ENCODE assay signal across 20 cellular contexts in genomic region chr1:38151399-38151798, GRCh38.
DNase-seq lines count a peak whose midpoint lies in the region; ATAC-seq and TF ChIP-seq lines count a peak whose summit lies in the region.
"Had no signal": no experiment of that assay in that cellular context is flagged by ENCODE, and none has a peak within 500 bp of the region (broad histone marks: within the 10 kb centered on the region; RNA-seq: fewer than 3 reads in every experiment).

No MANE protein-coding gene starts in this region.

- TF ChIP-seq POLR2A in NB4 (IDR thresholded peaks at IDR 0.05; ENCODE audit: extremely low read depth, insufficient read length) = no peak

- H3K36me3 ChIP-seq in aorta (ENCODE audit: control insufficient read depth in 1 of 2, insufficient read depth in 2 of 2, low read length in 1 of 2) (no peaks in the 10 kb centered on the region), endodermal cell (ENCODE audit: control insufficient read depth, insufficient read depth, low read length) (no peaks in the 10 kb centered on the region)
- H3K36me3 ChIP-seq: adrenal gland, esophagus muscularis mucosa, SJSA1 had no signal

- peak; percentile 28 for DNase-seq in DMS79 (lab: John Stamatoyannopoulos, UW)
- DNase-seq in NB4 (ENCODE audit: low read depth) = peak; percentile 41
- peak; percentile 42 to 83 for DNase-seq in NCI-H524 (lab: John Stamatoyannopoulos, UW)
- peak; percentile 71 for DNase-seq in germinal center (ENCODE audit: low spot score)
- DNase-seq in aorta = no peak
- DNase-seq in activated CD8-positive, alpha-beta T cell treated with anti-CD3 and anti-CD28 coated beads for 36 hours = no peak
- DNase-seq in NCI-H2227 treated with DMSO at 0.1 percent for 48 hours (lab: John Stamatoyannopoulos, UW) = no peak
- no peak for DNase-seq in endodermal cell
- DNase-seq: activated effector memory CD4-positive, alpha-beta T cell treated with Interleukin-2 at 50 U/mL for 16 hours; adrenal gland; Caco-2; dorsolateral prefrontal cortex; head of caudate nucleus; naive B cell; PC-3; stimulated activated CD4-positive, alpha-beta T cell treated with anti-CD3 and anti-CD28 coated beads, Interleukin-2, amount 100 ng/mL, for 48 hours had no signal

- H3K4me3 ChIP-seq in NB4 (ENCODE audit: low read depth, low read length) (no peak overlapping the region), aorta (ENCODE audit: low read length in 2 of 2) (no peak overlapping the region), endodermal cell (ENCODE audit: low read length) (no peak overlapping the region)
- H3K4me3 ChIP-seq: adrenal gland, dorsolateral prefrontal cortex, esophagus muscularis mucosa, SJSA1 had no signal

- no peaks in the 10 kb centered on the region for H3K4me1 Mint-ChIP-seq in activated CD8-positive, alpha-beta T cell treated with anti-CD3 and anti-CD28 coated beads for 36 hours (ENCODE audit: low read depth)
- H3K4me1 Mint-ChIP-seq in endodermal cell = peaks cover 8% of the 10 kb centered on the region

- no peak overlapping the region for H3K4me3 Mint-ChIP-seq in activated CD8-positive, alpha-beta T cell treated with anti-CD3 and anti-CD28 coated beads for 36 hours
- no peak overlapping the region for H3K4me3 Mint-ChIP-seq in endodermal cell
- H3K4me3 Mint-ChIP-seq: T-helper 2 cell treated with Interferon-gamma antibody and Interleukin-4, amounts not matched to agents 5 μg/mL and 100 μg/mL, for 36 hours had no signal

- TF ChIP-seq CTCF in NB4 (IDR thresholded peaks at IDR 0.05; ENCODE audit: low read depth, low read length) (no peak), endodermal cell (conservative IDR thresholded peaks at IDR 0.05) (no peak)
- TF ChIP-seq CTCF in activated CD8-positive, alpha-beta T cell treated with anti-CD3 and anti-CD28 coated beads for 36 hours (IDR thresholded peaks at IDR 0.05) = no peak

- no peaks in the 10 kb centered on the region for H3K36me3 Mint-ChIP-seq in activated CD8-positive, alpha-beta T cell treated with anti-CD3 and anti-CD28 coated beads for 36 hours (ENCODE audit: low read depth)
- no peaks in the 10 kb centered on the region for H3K36me3 Mint-ChIP-seq in endodermal cell (ENCODE audit: low read depth)

- POLR2A ChIA-PET in activated CD8-positive, alpha-beta T cell treated with anti-CD3 and anti-CD28 coated beads for 36 hours (lab: Charles Lee) = no interaction called here

- H3K27me3 Mint-ChIP-seq in activated CD8-positive, alpha-beta T cell treated with anti-CD3 and anti-CD28 coated beads for 36 hours = peaks cover 17% of the 10 kb centered on the region
- peaks cover 66% of the 10 kb centered on the region for H3K27me3 Mint-ChIP-seq in endodermal cell (ENCODE audit: insufficient read depth)

- peaks cover 0 to 10% of the 10 kb centered on the region in 2 donors for H3K27me3 ChIP-seq in aorta (ENCODE audit: control insufficient read depth in 1 of 2, insufficient read depth in 2 of 2, low read length in 1 of 2)
- H3K27me3 ChIP-seq in endodermal cell (ENCODE audit: control insufficient read depth, insufficient read depth, low read length, poor library complexity, severe bottlenecking) = peaks cover 48% of the 10 kb centered on the region
- H3K27me3 ChIP-seq: adrenal gland, dorsolateral prefrontal cortex, SJSA1 had no signal

- no peak overlapping the region for H3K9ac ChIP-seq in endodermal cell (ENCODE audit: extremely low read depth, low read length, poor library complexity, severe bottlenecking)
- H3K9ac ChIP-seq: parathyroid adenoma had no signal

- peaks cover 1% of the 10 kb centered on the region for H3K9me3 Mint-ChIP-seq in activated CD8-positive, alpha-beta T cell treated with anti-CD3 and anti-CD28 coated beads for 36 hours
- H3K9me3 Mint-ChIP-seq in endodermal cell = peaks cover 15% of the 10 kb centered on the region
- H3K9me3 Mint-ChIP-seq: T-helper 2 cell treated with Interferon-gamma antibody and Interleukin-4, amounts not matched to agents 5 μg/mL and 100 μg/mL, for 36 hours had no signal

- CTCF ChIA-PET in activated CD8-positive, alpha-beta T cell treated with anti-CD3 and anti-CD28 coated beads for 36 hours (lab: Charles Lee) = interaction anchor here (1.3 to 1.5 kb wide), 2 partner anchors 11 to 98 kb away, joined by 3 read pairs; no protein-coding TSS in a partner anchor

- H3K27ac ChIP-seq in aorta (ENCODE audit: low read depth in 1 of 2, low read length in 2 of 2) (no peak overlapping the region), endodermal cell (ENCODE audit: low read depth, low read length) (no peak overlapping the region)
- H3K27ac ChIP-seq: adrenal gland, dorsolateral prefrontal cortex, esophagus muscularis mucosa, parathyroid adenoma, SJSA1 had no signal

- H3K9me3 ChIP-seq in aorta (ENCODE audit: control insufficient read depth, low read length) = peaks cover 9% of the 10 kb centered on the region
- no peaks in the 10 kb centered on the region for H3K9me3 ChIP-seq in endodermal cell (ENCODE audit: control insufficient read depth, low read length)
- H3K9me3 ChIP-seq: adrenal gland, Caco-2, SJSA1 had no signal

- no peaks in the 10 kb centered on the region for H3K4me1 ChIP-seq in aorta (ENCODE audit: control insufficient read depth in 1 of 2, insufficient read depth in 2 of 2, low read length in 2 of 2)
- H3K4me1 ChIP-seq in endodermal cell (ENCODE audit: control insufficient read depth, insufficient read depth, low read length) = no peaks in the 10 kb centered on the region
- H3K4me1 ChIP-seq: adrenal gland, Caco-2, esophagus muscularis mucosa, parathyroid adenoma, SJSA1 had no signal

- no peak overlapping the region for H3K27ac Mint-ChIP-seq in activated CD8-positive, alpha-beta T cell treated with anti-CD3 and anti-CD28 coated beads for 36 hours
- no peak overlapping the region for H3K27ac Mint-ChIP-seq in endodermal cell
- H3K27ac Mint-ChIP-seq: T-helper 2 cell treated with Interferon-gamma antibody and Interleukin-4, amounts not matched to agents 5 μg/mL and 100 μg/mL, for 36 hours had no signal

- no peak for ATAC-seq in aorta (ENCODE audit: low FRiP score)
- ATAC-seq in activated CD8-positive, alpha-beta T cell treated with anti-CD3 and anti-CD28 coated beads for 36 hours = no peak
- ATAC-seq: PC-3 had no signal

- intact Hi-C loops in aorta (cut with DNase I) = no loop called here
- intact Hi-C loops in activated CD8-positive, alpha-beta T cell treated with anti-CD3 and anti-CD28 coated beads for 36 hours (cut with micrococcal nuclease) = no loop called here

Comparison
In these comparisons a context has a peak if more than half of its experiments do, and no peak if none do; other contexts are left out.
1. DNase-seq: peak in DMS79 (single experiment), NB4 (single experiment), NCI-H524 (2 of 2) and germinal center (single experiment); none in aorta (0 of 2), activated CD8-positive, alpha-beta T cell treated with anti-CD3 and anti-CD28 coated beads for 36 hours (single experiment), NCI-H2227 treated with DMSO at 0.1 percent for 48 hours (single experiment) and endodermal cell (single experiment).